15 cellular contexts compared by ENCODE assay signal in genomic region chr22:16602224-16602727, GRCh38. TPM values are rescaled to one million over a fixed set of nuclear protein-coding genes. Genes with fewer than 3 reads are reported as not detected.
DNase-seq lines count a peak whose midpoint lies in the region; ATAC-seq, FAIRE-seq and TF ChIP-seq lines count a peak whose summit lies in the region.
"Not testable (repeated sequence)": the region's sequence is repeated elsewhere in the genome, so short reads cannot be mapped to it uniquely, and the experiment has no call there.
"Had no signal": no experiment of that assay in that cellular context is flagged by ENCODE, and none has a peak within 500 bp of the region (broad histone marks: within the 10 kb centered on the region; RNA-seq: fewer than 3 reads in every experiment).

No MANE protein-coding gene starts in this region.

- H3K9me1 ChIP-seq in keratinocyte (ENCODE audit: control insufficient read depth, extremely low read depth, insufficient read depth, low read length): not testable (repeated sequence)

- not testable (repeated sequence) for H2AFZ ChIP-seq in GM23338; keratinocyte (ENCODE audit: control insufficient read depth, low read length)

- DNase-seq in ACHN (peak; percentile 11), GM23338 (ENCODE audit: low spot score) (peak; percentile 4)
- not testable (repeated sequence) for DNase-seq in activated B cell treated with CpG ODN at 0.5 μM for 24 hours; epithelial cell of prostate (ENCODE audit: low read depth, low spot score); keratinocyte (ENCODE audit: low read depth, low spot score)

- H3K4me3 Mint-ChIP-seq in GM23338: not testable (repeated sequence)
- peak overlapping the region; percentile 61 for H3K4me3 Mint-ChIP-seq in activated B cell treated with CpG ODN at 0.5 μM for 24 hours
- H3K4me3 Mint-ChIP-seq in activated naive CD8-positive, alpha-beta T cell: peak overlapping the region; percentile 79

- H3K36me3 Mint-ChIP-seq in GM23338 (ENCODE audit: low read depth): peaks cover 22% of the 10 kb centered on the region
- H3K36me3 Mint-ChIP-seq in activated B cell treated with CpG ODN at 0.5 μM for 24 hours (ENCODE audit: low read depth); activated naive CD8-positive, alpha-beta T cell: not testable (repeated sequence)

- not testable (repeated sequence) for H3K4me1 Mint-ChIP-seq in GM23338, activated B cell treated with CpG ODN at 0.5 μM for 24 hours
- H3K4me1 Mint-ChIP-seq in activated naive CD8-positive, alpha-beta T cell (ENCODE audit: low read depth): peaks cover 18% of the 10 kb centered on the region

- intact Hi-C loops in activated B cell treated with CpG ODN at 0.5 μM for 24 hours (cut with micrococcal nuclease): not testable (repeated sequence)

- H3K4me3 ChIP-seq in GM23338: peak overlapping the region; percentile 49
- peak overlapping the region; percentile 41 to 58 (median 45) for H3K4me3 ChIP-seq in keratinocyte (ENCODE audit: control insufficient read depth in 2 of 3, extremely low read depth in 1 of 3, insufficient read depth in 2 of 3, low read depth in 1 of 3, low read length in 3 of 3)
- H3K4me3 ChIP-seq in neutrophil (ENCODE audit: low read depth in 1 of 2, low read length in 1 of 2): peak overlapping the region; percentile 61 to 65
- peak overlapping the region in 4 of 5 donors; percentile 43 to 62 (median 56) for H3K4me3 ChIP-seq in subcutaneous abdominal adipose tissue (ENCODE audit: low read depth in 1 of 5, low read length in 5 of 5)

- TF ChIP-seq CTCF in GM23338 (conservative IDR thresholded peaks at IDR 0.05; ENCODE audit: low read depth in 2 of 2); activated B cell treated with CpG ODN at 0.5 μM for 24 hours (IDR thresholded peaks at IDR 0.05); keratinocyte (optimal IDR thresholded peaks at IDR 0.05 in 1 of 3, IDR thresholded peaks at IDR 0.05 in 1 of 3, conservative IDR thresholded peaks at IDR 0.05 in 1 of 3; ENCODE audit: extremely low read depth in 1 of 3, insufficient read depth in 2 of 3, low read length in 3 of 3); neutrophil (IDR thresholded peaks at IDR 0.05): not testable (repeated sequence)

- not testable (repeated sequence) for H3F3A ChIP-seq in GM23338 (replicated peaks; ENCODE audit: low read depth)

- H3K27me3 Mint-ChIP-seq in GM23338 (ENCODE audit: insufficient read depth, low read depth, poor library complexity): peaks cover 10% of the 10 kb centered on the region
- H3K27me3 Mint-ChIP-seq in activated B cell treated with CpG ODN at 0.5 μM for 24 hours: peaks cover 25% of the 10 kb centered on the region
- H3K27me3 Mint-ChIP-seq in activated naive CD8-positive, alpha-beta T cell: peaks cover 36% of the 10 kb centered on the region

- H3K79me2 ChIP-seq in GM23338 (replicated peaks; ENCODE audit: insufficient read depth): not testable (repeated sequence)
- H3K79me2 ChIP-seq in keratinocyte (ENCODE audit: control insufficient read depth, insufficient read depth, low read length): peaks cover 35% of the 10 kb centered on the region

- dilution Hi-C loops in keratinocyte (cut with MboI; ENCODE audit: extremely low pct_ligation_motif_present, low sequenced_read_pairs): not testable (repeated sequence)

- H3K4me1 ChIP-seq in GM23338 (ENCODE audit: insufficient read depth); keratinocyte (ENCODE audit: control insufficient read depth, extremely low read depth, insufficient read depth, low read length); subcutaneous abdominal adipose tissue (ENCODE audit: control insufficient read depth in 5 of 5, insufficient read depth in 5 of 5, low read length in 5 of 5): not testable (repeated sequence)
- peaks cover 7 to 17% of the 10 kb centered on the region in 2 experiments for H3K4me1 ChIP-seq in neutrophil (ENCODE audit: control insufficient read depth in 1 of 2, insufficient read depth in 1 of 2, low read depth in 1 of 2, low read length in 1 of 2)

- H3K27me3 ChIP-seq in GM23338 (ENCODE audit: insufficient read depth) (peaks cover 65% of the 10 kb centered on the region), neutrophil (peaks cover 98% of the 10 kb centered on the region), subcutaneous abdominal adipose tissue (ENCODE audit: control insufficient read depth in 5 of 5, insufficient read depth in 4 of 5, low read length in 5 of 5) (peaks cover 0 to 13% (median 0%) of the 10 kb centered on the region in 5 donors)
- H3K27me3 ChIP-seq in keratinocyte (ENCODE audit: control insufficient read depth, extremely low read depth, insufficient read depth, low read length): not testable (repeated sequence)

- H3K36me3 ChIP-seq in GM23338 (ENCODE audit: insufficient read depth); keratinocyte (ENCODE audit: control insufficient read depth in 2 of 2, extremely low read depth in 1 of 2, insufficient read depth in 2 of 2, low read length in 2 of 2); neutrophil; subcutaneous abdominal adipose tissue (ENCODE audit: control insufficient read depth in 5 of 5, insufficient read depth in 5 of 5, low read length in 5 of 5): not testable (repeated sequence)

- H3K27ac Mint-ChIP-seq in GM23338; activated B cell treated with CpG ODN at 0.5 μM for 24 hours; activated naive CD8-positive, alpha-beta T cell: not testable (repeated sequence)

- CTCF ChIA-PET in activated B cell treated with CpG ODN at 0.5 μM for 24 hours (lab: Charles Lee): not testable (repeated sequence)

- FAIRE-seq in keratinocyte (lab: Jason Lieb, UNC): not testable (repeated sequence)

- peaks cover 73% of the 10 kb centered on the region for H3K9me3 Mint-ChIP-seq in GM23338
- H3K9me3 Mint-ChIP-seq in activated B cell treated with CpG ODN at 0.5 μM for 24 hours; activated naive CD8-positive, alpha-beta T cell (ENCODE audit: low read depth): not testable (repeated sequence)

- not testable (repeated sequence) for H3K27ac ChIP-seq in GM23338 (ENCODE audit: low read depth); neutrophil
- peak overlapping the region; percentile 30 for H3K27ac ChIP-seq in epithelial cell of prostate
- peak overlapping the region; percentile 49 for H3K27ac ChIP-seq in keratinocyte (ENCODE audit: control insufficient read depth, insufficient read depth, low read length)
- peak overlapping the region; percentile 49 for H3K27ac ChIP-seq in subcutaneous abdominal adipose tissue (ENCODE audit: low read depth, low read length)

- not testable (repeated sequence) for ATAC-seq in GM23338; activated B cell treated with CpG ODN at 0.5 μM for 24 hours (ENCODE audit: low read depth)

- in situ Hi-C loops in ACHN (cut with HindIII; ENCODE audit: low pct_ligation_motif_present, low pct_unique_long_range_greater_than_20kb, low sequenced_read_pairs): not testable (repeated sequence)

- H3K9me3 ChIP-seq in keratinocyte (ENCODE audit: control insufficient read depth, low read depth, low read length); neutrophil; subcutaneous abdominal adipose tissue (ENCODE audit: control insufficient read depth in 5 of 5, low read length in 5 of 5): not testable (repeated sequence)

- POLR2A ChIA-PET in activated B cell treated with CpG ODN at 0.5 μM for 24 hours (lab: Charles Lee): not testable (repeated sequence)

- H3K9ac ChIP-seq in keratinocyte (ENCODE audit: control insufficient read depth, extremely low read depth, insufficient read depth, low read length) (peak overlapping the region; percentile 79), subcutaneous abdominal adipose tissue (ENCODE audit: low read length in 5 of 5) (peak overlapping the region in 3 of 5 donors; percentile 48 to 62 (median 55))

- not testable (repeated sequence) for H3K9me2 ChIP-seq in GM23338 (ENCODE audit: insufficient read depth)

- H4K20me1 ChIP-seq in GM23338 (replicated peaks; ENCODE audit: insufficient read depth); keratinocyte (ENCODE audit: control insufficient read depth, extremely low read depth, insufficient read depth, low read length): not testable (repeated sequence)

- peak overlapping the region; percentile 73; the same call in 1 of the 2 replicates for H3K4me2 ChIP-seq in GM23338
- peak overlapping the region; percentile 39 for H3K4me2 ChIP-seq in keratinocyte (ENCODE audit: control insufficient read depth, extremely low read depth, insufficient read depth, low read depth, low read length)

RNA-seq across cellular contexts. Expression of gene CCT8L2, which starts 9.7 kb away (rescaled TPM):
- not detected in 2 replicates for total RNA-seq in GM23338 (2014; rRNA removed; shearing (Covaris generic))
- polyA plus RNA-seq in GM23338 (2016; fragmentation: Nextera tagmentation; extraction: Ambion mirVana): not detected in 2 replicates
- total RNA-seq in activated B cell treated with CpG ODN at 0.5 μM for 24 hours: not detected in 2 replicates
- polyA plus RNA-seq in keratinocyte: not detected in 3 replicates
- not detected for polyA plus RNA-seq in keratinocyte (2011; ENCODE audit: low read depth)
- polyA plus RNA-seq in keratinocyte (2011; cell fraction: cytosol; rRNA removed): not detected in 2 replicates
- polyA plus RNA-seq in keratinocyte (2011; cell fraction: nucleus; rRNA removed): not detected in 2 replicates
- not detected in 2 replicates for polyA plus RNA-seq in keratinocyte (2012; ENCODE audit: low replicate concordance)
- not detected in 3 replicates for polyA minus RNA-seq in keratinocyte
- not detected for polyA minus RNA-seq in keratinocyte (2011; cell fraction: cytosol; rRNA and poly(A)+ RNA removed)
- not detected in 2 replicates for polyA minus RNA-seq in keratinocyte (2011; cell fraction: nucleus; rRNA and poly(A)+ RNA removed)
- total RNA-seq: A172, cardiac muscle cell, esophagus mucosa, PC-3, pulmonary artery endothelial cell had no signal
- polyA plus RNA-seq: adipose tissue, cardiac muscle cell, neural cell had no signal
